2 cellular contexts compared by ENCODE assay signal in the genomic region with DNA sequence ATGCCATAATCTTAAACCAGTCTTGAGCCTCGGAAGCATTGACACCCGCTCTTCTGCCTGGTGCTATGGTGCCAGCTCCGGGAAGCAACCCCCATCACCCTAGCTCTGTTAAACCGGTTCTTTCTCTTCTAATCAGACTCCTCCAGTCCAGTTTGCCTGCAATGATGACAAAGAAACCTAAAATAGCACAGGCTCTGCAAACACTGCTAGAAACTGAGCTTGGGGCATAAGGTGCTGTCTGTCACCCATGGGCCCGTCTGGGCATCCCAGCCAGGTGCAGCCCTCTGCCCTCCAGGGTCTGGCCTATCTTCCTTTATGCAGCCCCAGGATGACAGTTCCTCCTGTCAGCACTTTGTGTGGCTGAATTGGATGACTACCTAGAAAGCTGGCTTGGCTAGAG.
A peak's percentile ranks its signal among the peaks of the same experiment; 100 is the strongest.
TF ChIP-seq lines count a peak whose summit lies in the region.

No MANE protein-coding gene starts in this region.

TF ChIP-seq in Ishikawa, 13 proteins besides CTCF, POLR2A, EP300 and RAD21:
- TF ChIP-seq YY1 (IDR thresholded peaks at IDR 0.05; ENCODE audit: low read depth) (0 out of 2 replicates have a peak, but pooled peaks have one; percentile 16), EGR1 (IDR thresholded peaks at IDR 0.05) (no peak), NFIC (IDR thresholded peaks at IDR 0.05) (peak; percentile 52), CREB1 (IDR thresholded peaks at IDR 0.05; ENCODE audit: low read depth) (no peak), FOXM1 (IDR thresholded peaks at IDR 0.05; ENCODE audit: borderline replicate concordance, low read depth) (no peak), CEBPB (IDR thresholded peaks at IDR 0.05) (no peak), TEAD4 (IDR thresholded peaks at IDR 0.05) (peak; percentile 53), TCF12 (IDR thresholded peaks at IDR 0.05; ENCODE audit: low read depth) (no peak), REST (IDR thresholded peaks at IDR 0.05; ENCODE audit: low read depth) (no peak), ZBTB7A (IDR thresholded peaks at IDR 0.05; ENCODE audit: low read depth) (no peak), TAF1 (IDR thresholded peaks at IDR 0.05; ENCODE audit: low read depth) (no peak), USF1 (IDR thresholded peaks at IDR 0.05) (no peak)
- TF ChIP-seq, protein P1, sequence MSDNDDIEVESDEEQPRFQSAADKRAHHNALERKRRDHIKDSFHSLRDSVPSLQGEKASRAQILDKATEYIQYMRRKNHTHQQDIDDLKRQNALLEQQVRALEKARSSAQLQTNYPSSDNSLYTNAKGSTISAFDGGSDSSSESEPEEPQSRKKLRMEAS (IDR thresholded peaks at IDR 0.05): no peak

TF ChIP-seq in GM12878, 131 proteins besides CTCF, POLR2A, EP300 and RAD21:
- TF ChIP-seq RAD51 (IDR thresholded peaks at IDR 0.05) (no peak), GATAD2B (conservative IDR thresholded peaks at IDR 0.05; ENCODE audit: low read depth) (no peak), USF2 (IDR thresholded peaks at IDR 0.05; ENCODE audit: borderline replicate concordance, low read depth, low read length) (no peak), HDAC6 (IDR thresholded peaks at IDR 0.05; ENCODE audit: unreplicated experiment) (no peak), MTA3 (IDR thresholded peaks at IDR 0.05; ENCODE audit: borderline replicate concordance, low read length) (no peak), BCL3 (IDR thresholded peaks at IDR 0.05; ENCODE audit: borderline replicate concordance, insufficient read depth, low read depth, low read length, poor library complexity, severe bottlenecking) (no peak), MXI1 (IDR thresholded peaks at IDR 0.05; ENCODE audit: low read depth, low read length) (no peak), NR2F1 (conservative IDR thresholded peaks at IDR 0.05) (no peak), ZBTB40 (IDR thresholded peaks at IDR 0.05; ENCODE audit: borderline replicate concordance) (no peak), TBL1XR1 (IDR thresholded peaks at IDR 0.05; ENCODE audit: low read depth, low read length) (no peak), NFIC (IDR thresholded peaks at IDR 0.05; ENCODE audit: low read depth, low read length) (no peak), FOS (IDR thresholded peaks at IDR 0.05; ENCODE audit: borderline replicate concordance, extremely low read depth, insufficient read length) (no peak), SRF (IDR thresholded peaks at IDR 0.05; ENCODE audit: low read depth in 2 of 2, low read length in 2 of 2) (no peak), E4F1 (IDR thresholded peaks at IDR 0.05; ENCODE audit: borderline replicate concordance, partially characterized antibody) (no peak)
- TF ChIP-seq, protein P2, sequence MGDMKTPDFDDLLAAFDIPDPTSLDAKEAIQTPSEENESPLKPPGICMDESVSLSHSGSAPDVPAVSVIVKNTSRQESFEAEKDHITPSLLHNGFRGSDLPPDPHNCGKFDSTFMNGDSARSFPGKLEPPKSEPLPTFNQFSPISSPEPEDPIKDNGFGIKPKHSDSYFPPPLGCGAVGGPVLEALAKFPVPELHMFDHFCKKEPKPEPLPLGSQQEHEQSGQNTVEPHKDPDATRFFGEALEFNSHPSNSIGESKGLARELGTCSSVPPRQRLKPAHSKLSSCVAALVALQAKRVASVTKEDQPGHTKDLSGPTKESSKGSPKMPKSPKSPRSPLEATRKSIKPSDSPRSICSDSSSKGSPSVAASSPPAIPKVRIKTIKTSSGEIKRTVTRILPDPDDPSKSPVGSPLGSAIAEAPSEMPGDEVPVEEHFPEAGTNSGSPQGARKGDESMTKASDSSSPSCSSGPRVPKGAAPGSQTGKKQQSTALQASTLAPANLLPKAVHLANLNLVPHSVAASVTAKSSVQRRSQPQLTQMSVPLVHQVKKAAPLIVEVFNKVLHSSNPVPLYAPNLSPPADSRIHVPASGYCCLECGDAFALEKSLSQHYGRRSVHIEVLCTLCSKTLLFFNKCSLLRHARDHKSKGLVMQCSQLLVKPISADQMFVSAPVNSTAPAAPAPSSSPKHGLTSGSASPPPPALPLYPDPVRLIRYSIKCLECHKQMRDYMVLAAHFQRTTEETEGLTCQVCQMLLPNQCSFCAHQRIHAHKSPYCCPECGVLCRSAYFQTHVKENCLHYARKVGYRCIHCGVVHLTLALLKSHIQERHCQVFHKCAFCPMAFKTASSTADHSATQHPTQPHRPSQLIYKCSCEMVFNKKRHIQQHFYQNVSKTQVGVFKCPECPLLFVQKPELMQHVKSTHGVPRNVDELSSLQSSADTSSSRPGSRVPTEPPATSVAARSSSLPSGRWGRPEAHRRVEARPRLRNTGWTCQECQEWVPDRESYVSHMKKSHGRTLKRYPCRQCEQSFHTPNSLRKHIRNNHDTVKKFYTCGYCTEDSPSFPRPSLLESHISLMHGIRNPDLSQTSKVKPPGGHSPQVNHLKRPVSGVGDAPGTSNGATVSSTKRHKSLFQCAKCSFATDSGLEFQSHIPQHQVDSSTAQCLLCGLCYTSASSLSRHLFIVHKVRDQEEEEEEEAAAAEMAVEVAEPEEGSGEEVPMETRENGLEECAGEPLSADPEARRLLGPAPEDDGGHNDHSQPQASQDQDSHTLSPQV (IDR thresholded peaks at IDR 0.05): no peak
